ENCODE assay signal across 8 cellular contexts in genomic region chr1:235012436-235013210, GRCh38.
DNase-seq lines count a peak whose midpoint lies in the region; ATAC-seq and TF ChIP-seq lines count a peak whose summit lies in the region.

No MANE protein-coding gene starts in this region.

- H3K4me1 ChIP-seq in endodermal cell (ENCODE audit: control insufficient read depth, insufficient read depth, low read length) (no peaks in the 10 kb centered on the region), trophoblast cell (ENCODE audit: control insufficient read depth in 1 of 2, insufficient read depth in 2 of 2, low read length in 2 of 2) (peaks cover 19 to 24% of the 10 kb centered on the region in 2 experiments)

- H3K9me3 ChIP-seq in endodermal cell (ENCODE audit: control insufficient read depth, low read length) (peaks cover 8% of the 10 kb centered on the region), trophoblast cell (ENCODE audit: insufficient read depth, low read depth, low read length) (no peaks in the 10 kb centered on the region)

- H3K27ac ChIP-seq in RWPE1 (peak overlapping the region; percentile 88), endodermal cell (ENCODE audit: low read depth, low read length) (no peak overlapping the region), trophoblast cell (ENCODE audit: low read depth, low read length) (peak overlapping the region; percentile 81)

- H3K4me1 Mint-ChIP-seq in endodermal cell = peaks cover 7% of the 10 kb centered on the region

- peak overlapping the region; percentile 71 for H2BK5ac ChIP-seq in trophoblast cell (ENCODE audit: low read depth, low read length, poor library complexity)

- H3K4me3 Mint-ChIP-seq in endodermal cell = no peak overlapping the region

- H3K79me1 ChIP-seq in trophoblast cell (ENCODE audit: low read length) = peaks cover 20% of the 10 kb centered on the region

- WGBS in endodermal cell (ENCODE audit: insufficient coverage in 1 of 2, insufficient read length in 1 of 2), 2 experiments = 91 to 100% methylated on average over 1 to 10 of the region's 10 CpGs
- WGBS in trophoblast cell (ENCODE audit: extremely low coverage, insufficient coverage, insufficient read length) = no CpG with 5 or more reads among the region's 10 CpGs

- peak overlapping the region; percentile 78 for H4K8ac ChIP-seq in trophoblast cell (ENCODE audit: low read depth, low read length)

- H3K4ac ChIP-seq in trophoblast cell (ENCODE audit: low read depth, low read length) = peak overlapping the region; percentile 44

- H3K27me3 Mint-ChIP-seq in endodermal cell (ENCODE audit: insufficient read depth) = no peaks in the 10 kb centered on the region

- H3K4me2 ChIP-seq in trophoblast cell (ENCODE audit: low read length) = no peak overlapping the region

- no peak for ATAC-seq in HG03354 (IDR thresholded peaks at IDR 0.05; ENCODE audit: poor library complexity, severe bottlenecking, unreplicated experiment)

- H2AFZ ChIP-seq in trophoblast cell (ENCODE audit: insufficient read depth, low read length, poor library complexity) = peak overlapping the region; percentile 23

- H3K27me3 ChIP-seq in GM06990 (replicated peaks; ENCODE audit: control insufficient read depth, insufficient read depth, low read length) (no peaks in the 10 kb centered on the region), endodermal cell (ENCODE audit: control insufficient read depth, insufficient read depth, low read length, poor library complexity, severe bottlenecking) (no peaks in the 10 kb centered on the region), trophoblast cell (ENCODE audit: insufficient read depth, low read length) (no peaks in the 10 kb centered on the region)

- no peaks in the 10 kb centered on the region for H3K36me3 ChIP-seq in GM06990 (ENCODE audit: control insufficient read depth, insufficient read depth, low read length)
- H3K36me3 ChIP-seq in endodermal cell (ENCODE audit: control insufficient read depth, insufficient read depth, low read length) = no peaks in the 10 kb centered on the region
- H3K36me3 ChIP-seq in trophoblast cell (ENCODE audit: control insufficient read depth in 1 of 2, insufficient read depth in 2 of 2, low read length in 2 of 2) = no peaks in the 10 kb centered on the region

- no peak overlapping the region for H3K9ac ChIP-seq in endodermal cell (ENCODE audit: extremely low read depth, low read length, poor library complexity, severe bottlenecking)
- no peak overlapping the region for H3K9ac ChIP-seq in trophoblast cell (ENCODE audit: low read length)

- peak overlapping the region; percentile 78 for H2AK5ac ChIP-seq in trophoblast cell (ENCODE audit: low read length)

- CTCF ChIA-PET in RWPE1 (lab: Yijun Ruan, JAX) = interaction anchor here (0.6 to 0.7 kb wide), 2 partner anchors 70 to 125 kb away, joined by 4 to 5 read pairs; no protein-coding TSS in a partner anchor

- DNase-seq in GM06990 (ENCODE audit: extremely low read depth, insufficient read length) (peak; percentile 58), RWPE1 (ENCODE audit: low spot score) (no peak), endodermal cell (peak; percentile 41), trophoblast cell (peak in 1 of 2 donors; percentile 23), KBM-7 (no peak), COLO829 (ENCODE audit: low spot score) (no peak), GM13977 (ENCODE audit: low spot score) (no peak)

- H3K36me3 Mint-ChIP-seq in endodermal cell (ENCODE audit: low read depth) = no peaks in the 10 kb centered on the region

- peak overlapping the region; percentile 16 for H4K12ac ChIP-seq in trophoblast cell (ENCODE audit: low read depth, low read length)

- no peak for TF ChIP-seq CTCF in GM06990 (IDR thresholded peaks at IDR 0.05; ENCODE audit: insufficient read depth, low read length, poor library complexity, severe bottlenecking)
- no peak for TF ChIP-seq CTCF in RWPE1 (conservative IDR thresholded peaks at IDR 0.05; ENCODE audit: low read depth)
- TF ChIP-seq CTCF in endodermal cell (conservative IDR thresholded peaks at IDR 0.05) = no peak
- TF ChIP-seq CTCF in GM13977 (IDR thresholded peaks at IDR 0.05; ENCODE audit: extremely low read depth, insufficient read depth, missing control alignments) = no peak

- peak overlapping the region; percentile 82 for H3K14ac ChIP-seq in trophoblast cell (ENCODE audit: low read length)

- H2BK12ac ChIP-seq in trophoblast cell (ENCODE audit: low read length) = peak overlapping the region; percentile 93

- H3K4me3 ChIP-seq in GM06990 (replicated peaks; ENCODE audit: low read depth, low read length) (no peak overlapping the region), endodermal cell (ENCODE audit: low read length) (no peak overlapping the region), trophoblast cell (ENCODE audit: low read depth, low read length) (no peak overlapping the region)

- H3K23ac ChIP-seq in trophoblast cell (ENCODE audit: low read length) = no peak overlapping the region

- POLR2A ChIA-PET in RWPE1 (lab: Yijun Ruan, JAX; ENCODE audit: low non-redundant PET) = no interaction called here

- peak overlapping the region; percentile 76 for H3K18ac ChIP-seq in trophoblast cell (ENCODE audit: low read length)

- H3K79me2 ChIP-seq in trophoblast cell (ENCODE audit: control insufficient read depth, insufficient read depth, low read length, poor library complexity) = peaks cover 3% of the 10 kb centered on the region

- in situ Hi-C loops in KBM-7 (cut with MboI; ENCODE audit: low pct_unique_long_range_greater_than_20kb, low sequenced_read_pairs) (no loop called here), GM13977 (cut with MboI; ENCODE audit: low pct_unique_long_range_greater_than_20kb, low sequenced_read_pairs, unreplicated experiment) (no loop called here)

- H3K27ac Mint-ChIP-seq in endodermal cell = no peak overlapping the region

- H2BK120ac ChIP-seq in trophoblast cell (ENCODE audit: insufficient read depth, low read length, poor library complexity) = peak overlapping the region; percentile 92

- peak overlapping the region; percentile 85 for H4K91ac ChIP-seq in trophoblast cell (ENCODE audit: low read depth, low read length)

- peaks cover 3% of the 10 kb centered on the region for H3K9me3 Mint-ChIP-seq in endodermal cell

Comparison
In these comparisons a context has a peak if more than half of its experiments do, and no peak if none do; other contexts are left out.
1. DNase-seq: peak in GM06990 (single experiment) and endodermal cell (single experiment); none in RWPE1 (single experiment), KBM-7 (single experiment), COLO829 (single experiment) and GM13977 (single experiment).